8 cellular contexts compared by ENCODE assay signal in the genomic region with DNA sequence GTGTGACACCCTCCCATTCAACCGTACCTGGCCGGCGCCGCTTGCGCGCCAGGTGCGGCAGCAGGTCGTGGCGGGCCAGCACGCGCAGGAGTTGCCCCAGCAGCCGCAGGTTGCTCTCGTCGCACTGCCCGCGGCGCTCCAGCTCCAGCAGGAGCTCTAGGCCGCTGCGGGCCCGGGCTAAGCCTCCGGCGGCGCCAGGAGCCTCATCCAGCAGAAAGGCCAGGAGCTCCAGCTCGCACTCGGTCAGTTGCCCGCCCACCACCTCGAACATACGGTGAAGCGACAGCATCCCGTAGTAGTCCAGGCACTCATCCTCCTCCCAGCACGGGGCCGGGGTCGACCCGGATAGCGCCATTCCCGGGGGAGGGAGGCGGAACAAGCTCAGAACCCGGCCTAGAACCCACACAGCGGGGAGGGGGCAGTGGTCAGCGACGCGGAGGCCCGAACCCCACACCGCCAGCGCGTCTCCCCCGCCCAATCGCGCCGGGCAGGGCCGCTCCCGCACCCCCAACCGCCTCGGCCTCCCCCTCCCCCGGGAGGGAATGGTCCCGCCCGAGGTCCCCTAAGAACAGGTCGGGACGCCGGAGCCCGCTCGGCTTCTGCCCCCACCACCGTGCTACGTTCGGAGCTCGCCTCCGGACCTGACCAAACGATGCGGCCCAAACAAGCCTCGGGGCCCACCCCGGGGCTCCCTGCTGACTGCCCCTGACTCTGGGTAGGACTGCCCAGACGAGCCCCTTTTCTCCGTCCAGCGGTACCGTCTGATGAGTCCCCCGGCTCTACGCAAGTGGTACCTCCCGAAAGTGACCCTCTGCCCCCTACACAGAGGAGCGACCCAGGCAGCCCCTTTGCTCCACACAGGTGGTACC. TPM values are rescaled to one million over a fixed set of nuclear protein-coding genes. Genes with fewer than 3 reads are reported as not detected.
A peak's percentile ranks its signal among the peaks of the same experiment; 100 is the strongest.
DNase-seq lines count a peak whose midpoint lies in the region; ATAC-seq and TF ChIP-seq lines count a peak whose summit lies in the region.

No MANE protein-coding gene starts in this region.

- 1 to 2% methylated on average over 74 to 79 of the region's 79 CpGs for WGBS in esophagus, 2 donors
- 2% methylated on average over 41 of the region's 79 CpGs; no CpG with 5 or more reads in 1 of the 2 donors for WGBS in transverse colon (ENCODE audit: low coverage in 1 of 2), 2 donors

- TF ChIP-seq CTCF in transverse colon (IDR thresholded peaks at IDR 0.05) = peak in 1 of 5 experiments; percentile 7

- peak overlapping the region; percentile 72 to 86 for H3K4me3 ChIP-seq in esophagus (ENCODE audit: low read depth in 1 of 2, low read length in 2 of 2)
- H3K4me3 ChIP-seq in muscle layer of duodenum (ENCODE audit: low read depth in 1 of 2, low read length in 2 of 2) = peak overlapping the region; percentile 75 to 86
- peak overlapping the region; percentile 64 to 96 (median 88) for H3K4me3 ChIP-seq in transverse colon

- ATAC-seq in GM19351 (IDR thresholded peaks at IDR 0.05; ENCODE audit: unreplicated experiment) = peak; percentile 4

- H3K9me3 ChIP-seq in esophagus (ENCODE audit: control insufficient read depth in 2 of 2, insufficient read depth in 1 of 2, low read depth in 1 of 2, low read length in 1 of 2) = no peaks in the 10 kb centered on the region
- H3K9me3 ChIP-seq in muscle layer of duodenum (ENCODE audit: control insufficient read depth in 1 of 2, low read length in 2 of 2) = no peaks in the 10 kb centered on the region
- H3K9me3 ChIP-seq in transverse colon = no peaks in the 10 kb centered on the region

- peak; percentile 28 for TF ChIP-seq POLR2A in transverse colon (IDR thresholded peaks at IDR 0.05)

- DNase-seq in AG08395 (ENCODE audit: low spot score) = peak; percentile 31
- peak; percentile 28 for DNase-seq in KBM-7
- peak; percentile 23 to 42 for DNase-seq in activated CD4-positive, alpha-beta T cell treated with anti-CD3 and anti-CD28 coated beads, Interleukin-2, amount 50 U/mL, for 48 hours
- peak; percentile 51 for DNase-seq in transverse colon
- DNase-seq in SIG-M5 (lab: John Stamatoyannopoulos, UW) = no peak

- peak overlapping the region; percentile 82 to 96 for H3K27ac ChIP-seq in esophagus (ENCODE audit: low read depth in 2 of 2, low read length in 1 of 2)
- H3K27ac ChIP-seq in muscle layer of duodenum (ENCODE audit: low read length) = peak overlapping the region; percentile 91
- peak overlapping the region; percentile 93 to 95 (median 94) for H3K27ac ChIP-seq in transverse colon

- H3K4me1 ChIP-seq in esophagus (ENCODE audit: control insufficient read depth in 2 of 2, insufficient read depth in 2 of 2, low read length in 1 of 2) (peaks cover 9 to 12% of the 10 kb centered on the region in 2 donors), muscle layer of duodenum (ENCODE audit: control insufficient read depth in 1 of 2, insufficient read depth in 2 of 2, low read length in 2 of 2) (peaks cover 9 to 46% of the 10 kb centered on the region in 2 donors), transverse colon (peaks cover 13 to 69% (median 39%) of the 10 kb centered on the region in 4 donors)

- TF ChIP-seq EP300 in transverse colon (IDR thresholded peaks at IDR 0.05; ENCODE audit: low read depth) = no peak

- intact Hi-C loops in transverse colon (cut with DNase I; ENCODE audit: low total_unique reads) = no loop called here

- H3K27me3 ChIP-seq in esophagus (ENCODE audit: control insufficient read depth in 1 of 2, insufficient read depth in 2 of 2, low read length in 2 of 2) (no peaks in the 10 kb centered on the region), muscle layer of duodenum (ENCODE audit: low read depth, low read length) (no peaks in the 10 kb centered on the region), transverse colon (no peaks in the 10 kb centered on the region)

- H3K36me3 ChIP-seq in esophagus (ENCODE audit: control insufficient read depth in 2 of 2, insufficient read depth in 2 of 2, low read length in 1 of 2) (no peaks in the 10 kb centered on the region), muscle layer of duodenum (ENCODE audit: control insufficient read depth in 1 of 2, insufficient read depth in 2 of 2, low read length in 2 of 2) (peaks cover 8 to 28% of the 10 kb centered on the region in 2 donors), transverse colon (peaks cover 0 to 16% (median 0%) of the 10 kb centered on the region in 4 donors)

- in situ Hi-C loops in KBM-7 (cut with MboI; ENCODE audit: low pct_unique_long_range_greater_than_20kb, low sequenced_read_pairs) = no loop called here
- in situ Hi-C loops in transverse colon (cut with MboI; ENCODE audit: low pct_ligation_motif_present in 1 of 4, low pct_unique_long_range_greater_than_20kb in 1 of 4, low sequenced_read_pairs in 3 of 4) = no loop called here

RNA-seq across cellular contexts. Expression of a gene that starts 0.6 kb away (rescaled TPM):
- polyA plus RNA-seq in esophagus = 10 to 100 TPM; 20.7 to 21.9 TPM
- total RNA-seq in transverse colon = 10 to 100 TPM; 52.2 to 90.8 (median 63.0) TPM

RNA-seq across cellular contexts. Expression of a gene that starts 3.2 kb away (rescaled TPM):
- polyA plus RNA-seq in esophagus = 1 to 10 TPM; 2.3 to 3.6 TPM
- total RNA-seq in transverse colon = 10 to 100 TPM in 1 of 4 donors, 1 to 10 TPM in 3; 6.4 to 19.5 (median 6.8) TPM

RNA-seq across cellular contexts. Expression of a gene that starts 25.5 kb away (rescaled TPM):
- polyA plus RNA-seq in esophagus = 10 to 100 TPM; 32.9 TPM
- total RNA-seq in transverse colon = 10 to 100 TPM; 10.7 to 46.4 (median 31.0) TPM

RNA-seq across cellular contexts. Expression of a gene that starts 38.0 kb away (rescaled TPM):
- polyA plus RNA-seq in esophagus = 10 to 100 TPM; 19.5 to 29.6 TPM
- 10 to 100 TPM; 20.9 to 67.3 (median 30.5) TPM for total RNA-seq in transverse colon

RNA-seq across cellular contexts. Expression of a gene that starts 52.2 kb away (rescaled TPM):
- 10 to 100 TPM; 20.6 to 35.2 TPM for polyA plus RNA-seq in esophagus
- 10 to 100 TPM; 35.1 to 96.5 (median 43.6) TPM for total RNA-seq in transverse colon
